ENCODE assay signal across 10 cellular contexts in the genomic region with DNA sequence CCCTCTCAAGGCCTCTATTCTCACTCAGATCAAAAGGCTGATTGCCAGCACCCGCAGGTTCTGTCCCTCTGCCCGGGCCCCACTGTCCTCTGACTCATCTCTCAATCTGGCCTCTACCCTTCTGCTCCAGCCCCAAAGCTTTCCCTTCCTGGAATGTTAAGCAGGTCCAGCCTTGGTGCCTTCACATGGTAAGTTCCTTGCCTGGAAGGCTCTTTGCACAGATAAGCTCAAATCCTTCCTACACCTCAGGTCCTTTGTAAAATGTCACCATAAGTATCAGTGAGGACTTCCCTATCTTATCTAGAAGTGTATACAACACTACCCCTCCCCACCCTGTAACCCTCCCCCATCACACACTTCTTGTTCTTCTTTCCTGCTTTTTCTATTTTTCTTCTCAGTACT. TPM values are rescaled to one million over a fixed set of nuclear protein-coding genes. Genes with fewer than 3 reads are reported as not detected.
DNase-seq lines count a peak whose midpoint lies in the region; ATAC-seq and TF ChIP-seq lines count a peak whose summit lies in the region.
"Had no signal": no experiment of that assay in that cellular context is flagged by ENCODE, and none has a peak within 500 bp of the region (broad histone marks: within the 10 kb centered on the region; RNA-seq: fewer than 3 reads in every experiment).

No MANE protein-coding gene starts in this region.

- intact Hi-C loops in cardiac septum (cut with DNase I) (no loop called here), upper lobe of right lung (cut with DNase I) (no loop called here)
- intact Hi-C loops in dendritic cell treated with granulocyte-macrophage colony-stimulating factor and Interleukin-4, amounts not matched to agents 40 ng/mL and 50 ng/mL, for 4 days (cut with micrococcal nuclease), result no loop called here

- H3K27ac ChIP-seq in cardiac muscle cell (no peak overlapping the region), upper lobe of right lung (no peak overlapping the region)
- H3K27ac ChIP-seq: BLaER1, RWPE1, testis had no signal

- H3K4me3 Mint-ChIP-seq in dendritic cell treated with granulocyte-macrophage colony-stimulating factor and Interleukin-4, amounts not matched to agents 40 ng/mL and 50 ng/mL, for 4 days, result no peak overlapping the region

- H3K27me3 ChIP-seq in cardiac muscle cell (no peaks in the 10 kb centered on the region), upper lobe of right lung (no peaks in the 10 kb centered on the region)
- H3K27me3 ChIP-seq: BLaER1, testis had no signal

- H3K9me3 ChIP-seq in cardiac muscle cell (ENCODE audit: low read depth), result no peaks in the 10 kb centered on the region
- no peaks in the 10 kb centered on the region for H3K9me3 ChIP-seq in upper lobe of right lung
- H3K9me3 ChIP-seq: BLaER1, testis had no signal

- H3K4me1 ChIP-seq in cardiac muscle cell (ENCODE audit: low read depth) (peaks cover 8% of the 10 kb centered on the region), upper lobe of right lung (peaks cover 5% of the 10 kb centered on the region)
- H3K4me1 ChIP-seq: BLaER1, testis had no signal

- H3K4me3 ChIP-seq in cardiac muscle cell (no peak overlapping the region), upper lobe of right lung (no peak overlapping the region)
- H3K4me3 ChIP-seq: BLaER1, lung, testis had no signal

- H3K27me3 Mint-ChIP-seq in dendritic cell treated with granulocyte-macrophage colony-stimulating factor and Interleukin-4, amounts not matched to agents 40 ng/mL and 50 ng/mL, for 4 days, result no peaks in the 10 kb centered on the region

- H3K27ac Mint-ChIP-seq in dendritic cell treated with granulocyte-macrophage colony-stimulating factor and Interleukin-4, amounts not matched to agents 40 ng/mL and 50 ng/mL, for 4 days, result peak overlapping the region; percentile 80

- peaks cover 54% of the 10 kb centered on the region for H3K36me3 Mint-ChIP-seq in dendritic cell treated with granulocyte-macrophage colony-stimulating factor and Interleukin-4, amounts not matched to agents 40 ng/mL and 50 ng/mL, for 4 days (ENCODE audit: low read depth)

- H3K36me3 ChIP-seq in cardiac muscle cell (peaks cover 12% of the 10 kb centered on the region), upper lobe of right lung (peaks cover 11% of the 10 kb centered on the region)

- H3K4me1 Mint-ChIP-seq in dendritic cell treated with granulocyte-macrophage colony-stimulating factor and Interleukin-4, amounts not matched to agents 40 ng/mL and 50 ng/mL, for 4 days (ENCODE audit: low read depth), result peaks cover 31% of the 10 kb centered on the region

- peak; percentile 34 for ATAC-seq in upper lobe of right lung
- no peak for ATAC-seq in GM19463 (IDR thresholded peaks at IDR 0.05; ENCODE audit: unreplicated experiment)

- DNase-seq in cardiac muscle cell (ENCODE audit: low read depth in 1 of 2, low spot score in 1 of 2) (peak; percentile 5 to 56), cardiac septum (ENCODE audit: low spot score) (no peak), upper lobe of right lung (no peak), NCI-H345 (lab: John Stamatoyannopoulos, UW) (no peak)
- DNase-seq: testis had no signal

- H3K9me3 Mint-ChIP-seq in dendritic cell treated with granulocyte-macrophage colony-stimulating factor and Interleukin-4, amounts not matched to agents 40 ng/mL and 50 ng/mL, for 4 days, result no peaks in the 10 kb centered on the region

- TF ChIP-seq CTCF in cardiac muscle cell (IDR thresholded peaks at IDR 0.05; ENCODE audit: low read depth, low read length) (no peak), upper lobe of right lung (IDR thresholded peaks at IDR 0.05) (no peak)

RNA-seq across cellular contexts. Expression of gene LPCAT3, which starts 22.2 kb away (rescaled TPM):
- total RNA-seq in cardiac muscle cell (12.0 and 15.8 TPM in 2 replicates), cardiac septum (19.7 TPM), upper lobe of right lung (70.5 TPM)
- 31.4 and 37.8 TPM in 2 replicates for polyA plus RNA-seq in cardiac muscle cell

RNA-seq across cellular contexts. Expression of gene EMG1, which starts 25.3 kb away (rescaled TPM):
- 15.7 and 21.5 TPM in 2 replicates for total RNA-seq in cardiac muscle cell
- 29.7 and 39.2 TPM in 2 replicates for polyA plus RNA-seq in cardiac muscle cell
- 32.7 TPM for total RNA-seq in cardiac septum
- 35.6 TPM for total RNA-seq in upper lobe of right lung

RNA-seq across cellular contexts. Expression of gene PHB2, which starts 25.6 kb away (rescaled TPM):
- total RNA-seq in cardiac muscle cell, result 350 and 388 TPM in 2 replicates
- polyA plus RNA-seq in cardiac muscle cell, result 181 and 228 TPM in 2 replicates
- 125 TPM for total RNA-seq in cardiac septum
- 126 TPM for total RNA-seq in upper lobe of right lung

RNA-seq across cellular contexts. Expression of gene PTPN6, which starts 44.9 kb away (rescaled TPM):
- 17.4 and 19.2 TPM in 2 replicates for total RNA-seq in cardiac muscle cell
- 25.2 and 28.4 TPM in 2 replicates for polyA plus RNA-seq in cardiac muscle cell
- total RNA-seq in cardiac septum, result 7.0 TPM
- 154 TPM for total RNA-seq in upper lobe of right lung

RNA-seq across cellular contexts. Expression of gene C12orf57, which starts 52.2 kb away (rescaled TPM):
- 260 and 307 TPM in 2 replicates for total RNA-seq in cardiac muscle cell
- 154 and 208 TPM in 2 replicates for polyA plus RNA-seq in cardiac muscle cell
- 162 TPM for total RNA-seq in cardiac septum
- total RNA-seq in upper lobe of right lung, result 197 TPM

Comparison
In these comparisons a context has a peak if more than half of its experiments do, and no peak if none do; other contexts are left out.
1. DNase-seq: peak in cardiac muscle cell (2 of 2); none in cardiac septum (single experiment), upper lobe of right lung (single experiment) and NCI-H345 (single experiment).